Comparison of ENCODE assay signal across 11 cellular contexts in the genomic region with DNA sequence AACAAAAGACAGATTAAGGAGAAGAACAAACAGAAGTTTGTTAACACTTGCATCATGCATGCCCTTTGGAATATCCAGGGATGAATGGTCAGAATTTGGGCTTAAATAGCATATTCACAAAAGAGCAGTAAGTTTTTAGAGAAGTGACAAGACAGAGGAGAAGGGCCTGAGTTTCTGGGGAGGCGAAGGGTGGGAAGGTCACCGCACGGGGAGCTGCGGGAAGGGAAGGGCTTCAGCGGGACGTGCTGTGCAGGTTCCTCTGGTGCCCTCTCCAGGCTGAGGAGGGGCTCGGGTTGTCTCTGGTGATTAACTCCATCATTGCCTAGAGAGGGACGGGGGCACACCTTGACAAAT. TPM values are rescaled to one million over a fixed set of nuclear protein-coding genes. Genes with fewer than 3 reads are reported as not detected.
DNase-seq lines count a peak whose midpoint lies in the region; ATAC-seq and TF ChIP-seq lines count a peak whose summit lies in the region.
"Had no signal": no experiment of that assay in that cellular context is flagged by ENCODE, and none has a peak within 500 bp of the region (broad histone marks: within the 10 kb centered on the region; RNA-seq: fewer than 3 reads in every experiment).

No MANE protein-coding gene starts in this region.

- intact Hi-C loops in OCI-LY7 (cut with micrococcal nuclease; ENCODE audit: unreplicated experiment), result no loop called here

- no peaks in the 10 kb centered on the region for H3K27me3 Mint-ChIP-seq in neural crest cell (ENCODE audit: low read depth)
- peaks cover 6% of the 10 kb centered on the region in 2 donors for H3K27me3 Mint-ChIP-seq in CD8-positive, alpha-beta memory T cell

- H3K4me3 Mint-ChIP-seq in neural crest cell, result no peak overlapping the region
- no peak overlapping the region for H3K4me3 Mint-ChIP-seq in CD8-positive, alpha-beta memory T cell

- H3K79me2 ChIP-seq in OCI-LY7 (ENCODE audit: insufficient read depth, low read depth, low read length), result no peaks in the 10 kb centered on the region

- no peaks in the 10 kb centered on the region for H3K9me2 ChIP-seq in OCI-LY7 (ENCODE audit: insufficient read depth, low read length)

- no peaks in the 10 kb centered on the region for H4K20me1 ChIP-seq in OCI-LY7 (ENCODE audit: insufficient read depth, low read length)

- no peak for TF ChIP-seq POLR2A in erythroblast (IDR thresholded peaks at IDR 0.05; ENCODE audit: low read length)

- no peaks in the 10 kb centered on the region for H3K9me3 ChIP-seq in OCI-LY7 (ENCODE audit: low read length)
- H3K9me3 ChIP-seq in CD8-positive, alpha-beta memory T cell (ENCODE audit: low read length), result no peaks in the 10 kb centered on the region
- H3K9me3 ChIP-seq: colonic mucosa, suprapubic skin had no signal

- DNase-seq in D341Med (ENCODE audit: low spot score), result peak; percentile 70
- DNase-seq in OCI-LY7 (ENCODE audit: low spot score), result peak; percentile 19
- DNase-seq in erythroblast (lab: John Stamatoyannopoulos, UW), result peak; percentile 15 to 25
- no peak for DNase-seq in neural crest cell (ENCODE audit: low read depth, low spot score)
- DNase-seq in CD8-positive, alpha-beta memory T cell, result no peak
- no peak for DNase-seq in activated naive CD4-positive, alpha-beta T cell treated with anti-CD3 and anti-CD28 coated beads, Interleukin-2, amount 50 U/mL, for 72 hours (ENCODE audit: low spot score in 2 of 2)
- no peak for DNase-seq in GM10266 (ENCODE audit: extremely low spot score)
- DNase-seq: DMS79 had no signal

- CTCF ChIA-PET in OCI-LY7 (lab: Charles Lee; ENCODE audit: unreplicated experiment), result no interaction called here
- CTCF ChIA-PET in CD8-positive, alpha-beta memory T cell (lab: Charles Lee), result interaction anchor here (1.5 kb wide), 1 partner anchor 58 kb away, joined by 3 read pairs; no protein-coding TSS in a partner anchor

- no peak overlapping the region for H3K27ac Mint-ChIP-seq in neural crest cell (ENCODE audit: unreplicated experiment)
- no peak overlapping the region for H3K27ac Mint-ChIP-seq in CD8-positive, alpha-beta memory T cell
- H3K27ac Mint-ChIP-seq in activated naive CD4-positive, alpha-beta T cell treated with anti-CD3 and anti-CD28 coated beads, Interleukin-2, amount 50 U/mL, for 72 hours, result no peak overlapping the region

- ATAC-seq in activated naive CD4-positive, alpha-beta T cell treated with anti-CD3 and anti-CD28 coated beads, Interleukin-2, amount 50 U/mL, for 72 hours, result no peak
- ATAC-seq in GM19395 (IDR thresholded peaks at IDR 0.05; ENCODE audit: unreplicated experiment), result no peak

- H3K4me1 Mint-ChIP-seq in neural crest cell, result peaks cover 26% of the 10 kb centered on the region
- peaks cover 6 to 14% (median 13%) of the 10 kb centered on the region in 3 donors for H3K4me1 Mint-ChIP-seq in CD8-positive, alpha-beta memory T cell

- H3K27me3 ChIP-seq in CD8-positive, alpha-beta memory T cell (ENCODE audit: insufficient read depth, low read length, poor library complexity, severe bottlenecking), result no peaks in the 10 kb centered on the region
- H3K27me3 ChIP-seq: colonic mucosa, suprapubic skin had no signal

- H3K4me3 ChIP-seq in OCI-LY7 (ENCODE audit: low read depth, low read length, poor library complexity, severe bottlenecking), result no peak overlapping the region
- no peak overlapping the region for H3K4me3 ChIP-seq in CD8-positive, alpha-beta memory T cell (ENCODE audit: low read length)
- H3K4me3 ChIP-seq: colonic mucosa, suprapubic skin had no signal

- no peak overlapping the region for H3K4me2 ChIP-seq in OCI-LY7 (ENCODE audit: low read length)

- no peak overlapping the region for H3K27ac ChIP-seq in OCI-LY7 (ENCODE audit: low read depth, low read length, poor library complexity, severe bottlenecking)
- H3K27ac ChIP-seq in CD8-positive, alpha-beta memory T cell (ENCODE audit: low read depth, low read length), result no peak overlapping the region
- H3K27ac ChIP-seq: colonic mucosa, suprapubic skin had no signal

- POLR2A ChIA-PET in OCI-LY7 (lab: Charles Lee), result no interaction called here
- POLR2A ChIA-PET in CD8-positive, alpha-beta memory T cell (lab: Charles Lee), result no interaction called here

- H3K36me3 ChIP-seq in OCI-LY7 (ENCODE audit: insufficient read depth, low read length), result no peaks in the 10 kb centered on the region
- H3K36me3 ChIP-seq in CD8-positive, alpha-beta memory T cell (ENCODE audit: insufficient read depth, low read length), result no peaks in the 10 kb centered on the region
- H3K36me3 ChIP-seq: colonic mucosa had no signal

- H3K9me3 Mint-ChIP-seq in neural crest cell, result no peaks in the 10 kb centered on the region
- no peaks in the 10 kb centered on the region for H3K9me3 Mint-ChIP-seq in CD8-positive, alpha-beta memory T cell
- no peaks in the 10 kb centered on the region for H3K9me3 Mint-ChIP-seq in activated naive CD4-positive, alpha-beta T cell treated with anti-CD3 and anti-CD28 coated beads, Interleukin-2, amount 50 U/mL, for 72 hours

- no peak overlapping the region for H2AFZ ChIP-seq in OCI-LY7 (ENCODE audit: low read length)

- peaks cover 3% of the 10 kb centered on the region for H3K36me3 Mint-ChIP-seq in neural crest cell (ENCODE audit: low read depth)
- no peaks in the 10 kb centered on the region for H3K36me3 Mint-ChIP-seq in CD8-positive, alpha-beta memory T cell
- no peaks in the 10 kb centered on the region for H3K36me3 Mint-ChIP-seq in activated naive CD4-positive, alpha-beta T cell treated with anti-CD3 and anti-CD28 coated beads, Interleukin-2, amount 50 U/mL, for 72 hours

- peak; percentile 54 for TF ChIP-seq CTCF in OCI-LY7 (conservative IDR thresholded peaks at IDR 0.05; ENCODE audit: low read length)
- TF ChIP-seq CTCF in neural crest cell (conservative IDR thresholded peaks at IDR 0.05), result peak; percentile 57
- no peak for TF ChIP-seq CTCF in GM10266 (IDR thresholded peaks at IDR 0.05; ENCODE audit: control insufficient read depth, insufficient read depth, low read depth, missing control alignments)

- no TSS peak for BruUV-seq in OCI-LY7 (replicated peaks; lab: Mats Ljungman, UMichigan)

- no peaks in the 10 kb centered on the region for H3K4me1 ChIP-seq in OCI-LY7 (ENCODE audit: insufficient read depth, low read length, poor library complexity, severe bottlenecking)
- peaks cover 9% of the 10 kb centered on the region for H3K4me1 ChIP-seq in CD8-positive, alpha-beta memory T cell (ENCODE audit: insufficient read depth, low read length)
- H3K4me1 ChIP-seq: colonic mucosa had no signal

RNA-seq across cellular contexts. Expression of a gene that starts 10.4 kb away (rescaled TPM):
- 46.6 and 50.6 TPM in 2 replicates for total RNA-seq in OCI-LY7 (2014; rRNA removed; shearing (Covaris generic))
- total RNA-seq in OCI-LY7 (2022), result 33.3 and 36.6 TPM in 2 replicates
- total RNA-seq in neural crest cell, result 51.0 and 52.8 TPM in 2 replicates
- total RNA-seq in CD8-positive, alpha-beta memory T cell, result 10 to 100 TPM; 36.1 to 37.2 TPM
- polyA plus RNA-seq in CD8-positive, alpha-beta memory T cell, result 49.1 TPM
- total RNA-seq in activated naive CD4-positive, alpha-beta T cell treated with anti-CD3 and anti-CD28 coated beads, Interleukin-2, amount 50 U/mL, for 72 hours, result 10 to 100 TPM in 1 of 2 donors, 1 to 10 TPM in 1; 3.1 to 20.9 TPM

RNA-seq across cellular contexts. Expression of a gene that starts 11.7 kb away (rescaled TPM):
- 0.08 and 0.09 TPM in 2 replicates for total RNA-seq in OCI-LY7 (2014; rRNA removed; shearing (Covaris generic))
- total RNA-seq in OCI-LY7 (2022) (not detected in 2 replicates), neural crest cell (0.50 and 1.1 TPM in 2 replicates)
- under 1 TPM in 1 of 2 experiments, not detected in 1; 0.11 TPM for total RNA-seq in CD8-positive, alpha-beta memory T cell
- polyA plus RNA-seq in CD8-positive, alpha-beta memory T cell, result not detected
- 1 to 10 TPM in 1 of 2 donors, under 1 TPM in 1; 0.32 to 1.7 TPM for total RNA-seq in activated naive CD4-positive, alpha-beta T cell treated with anti-CD3 and anti-CD28 coated beads, Interleukin-2, amount 50 U/mL, for 72 hours

RNA-seq across cellular contexts. Expression of a gene that starts 30.7 kb away (rescaled TPM):
- total RNA-seq in OCI-LY7 (2014; rRNA removed; shearing (Covaris generic)), result 1.9 and 2.6 TPM in 2 replicates
- total RNA-seq in OCI-LY7 (2022) (2.7 and 5.3 TPM in 2 replicates), neural crest cell (16.4 and 18.6 TPM in 2 replicates)
- total RNA-seq in CD8-positive, alpha-beta memory T cell, result 1 to 10 TPM; 2.8 TPM
- 0.85 TPM for polyA plus RNA-seq in CD8-positive, alpha-beta memory T cell
- total RNA-seq in activated naive CD4-positive, alpha-beta T cell treated with anti-CD3 and anti-CD28 coated beads, Interleukin-2, amount 50 U/mL, for 72 hours, result 1 to 10 TPM; 1.5 to 4.1 TPM

Comparison
In these comparisons a context has a peak if more than half of its experiments do, and no peak if none do; other contexts are left out.
1. DNase-seq: peak in D341Med (single experiment), OCI-LY7 (single experiment) and erythroblast (2 of 2); none in neural crest cell (single experiment), CD8-positive, alpha-beta memory T cell (0 of 5), activated naive CD4-positive, alpha-beta T cell treated with anti-CD3 and anti-CD28 coated beads, Interleukin-2, amount 50 U/mL, for 72 hours (0 of 2) and GM10266 (single experiment).